25 cellular contexts compared by ENCODE assay signal in genomic region chr16:14148569-14148968, GRCh38.
DNase-seq lines count a peak whose midpoint lies in the region; ATAC-seq, FAIRE-seq and TF ChIP-seq lines count a peak whose summit lies in the region.
"Had no signal": no experiment of that assay in that cellular context is flagged by ENCODE, and none has a peak within 500 bp of the region (broad histone marks: within the 10 kb centered on the region; RNA-seq: fewer than 3 reads in every experiment).

No MANE protein-coding gene starts in this region.

- no peak for TF ChIP-seq POLR2A in erythroblast (IDR thresholded peaks at IDR 0.05; ENCODE audit: low read length)

- H3K27me3 ChIP-seq in mammary epithelial cell (ENCODE audit: insufficient read depth, low read length) (no peaks in the 10 kb centered on the region), left lung (no peaks in the 10 kb centered on the region)
- H3K27me3 ChIP-seq: SJCRH30 had no signal

- CTCF ChIA-PET in Calu3 (lab: Charles Lee), result interaction anchor here (0.8 to 1.3 kb wide), 2 partner anchors 98 to 229 kb away, joined by 3 to 5 read pairs; partner anchors contain the start of gene ERCC4
- CTCF ChIA-PET in mammary epithelial cell (lab: Charles Lee; ENCODE audit: low non-redundant PET), result no interaction called here

- peak; percentile 42 for FAIRE-seq in HTR-8/SVneo (lab: Jason Lieb, UNC)
- FAIRE-seq: frontal cortex, GM12892, kidney had no signal

- peak overlapping the region; percentile 35 for H3K4me3 Mint-ChIP-seq in Calu3 (ENCODE audit: low read depth, unreplicated experiment)
- H3K4me3 Mint-ChIP-seq: activated CD4-positive, alpha-beta T cell treated with anti-CD3 and anti-CD28 coated beads, Interleukin-2, amount 10 ng/mL, durations not matched to agents 24 days and 14 days; activated CD8-positive, alpha-beta memory T cell treated with anti-CD3 and anti-CD28 coated beads, Interleukin-2, amount 10 ng/mL, durations not matched to agents 7 days and 5 days; activated naive CD8-positive, alpha-beta T cell treated with anti-CD3 and anti-CD28 coated beads for 36 hours; activated T-helper 17 cell treated with anti-CD3 and anti-CD28 coated beads, Interleukin-2, amount 50 U/mL, for 72 hours; CD14-positive monocyte; memory B cell had no signal

- intact Hi-C loops in Calu3 (cut with micrococcal nuclease; ENCODE audit: unreplicated experiment), result loop anchor here (5.0 kb wide), 1 partner anchor 76 kb away; the partner anchor contains the start of gene MRTFB
- intact Hi-C loops in mammary epithelial cell (cut with micrococcal nuclease), result no loop called here
- intact Hi-C loops in left lung (cut with DNase I), result no loop called here

- no peaks in the 10 kb centered on the region for H3K9me3 Mint-ChIP-seq in Calu3 (ENCODE audit: low read depth, unreplicated experiment)
- H3K9me3 Mint-ChIP-seq: activated CD4-positive, alpha-beta T cell treated with anti-CD3 and anti-CD28 coated beads, Interleukin-2, amount 10 ng/mL, durations not matched to agents 24 days and 14 days; activated naive CD8-positive, alpha-beta T cell treated with anti-CD3 and anti-CD28 coated beads for 36 hours; activated T-helper 17 cell treated with anti-CD3 and anti-CD28 coated beads, Interleukin-2, amount 50 U/mL, for 72 hours; CD14-positive monocyte; memory B cell had no signal

- dilution Hi-C loops in mammary epithelial cell (cut with HindIII; ENCODE audit: low sequenced_read_pairs), result no loop called here

- H3K79me2 ChIP-seq in mammary epithelial cell (ENCODE audit: insufficient read depth, low read length), result peaks cover 3% of the 10 kb centered on the region

- H3K4me1 Mint-ChIP-seq in Calu3 (ENCODE audit: low read depth, unreplicated experiment), result peaks cover 44% of the 10 kb centered on the region
- H3K4me1 Mint-ChIP-seq: activated CD4-positive, alpha-beta T cell treated with anti-CD3 and anti-CD28 coated beads, Interleukin-2, amount 10 ng/mL, durations not matched to agents 24 days and 14 days; activated CD8-positive, alpha-beta memory T cell treated with anti-CD3 and anti-CD28 coated beads, Interleukin-2, amount 10 ng/mL, durations not matched to agents 7 days and 5 days; activated naive CD8-positive, alpha-beta T cell treated with anti-CD3 and anti-CD28 coated beads for 36 hours; activated T-helper 17 cell treated with anti-CD3 and anti-CD28 coated beads, Interleukin-2, amount 50 U/mL, for 72 hours; CD14-positive monocyte had no signal

- no peaks in the 10 kb centered on the region for H3K9me3 ChIP-seq in mammary epithelial cell (replicated peaks; ENCODE audit: insufficient read depth, low read length)
- no peaks in the 10 kb centered on the region for H3K9me3 ChIP-seq in left lung
- H3K9me3 ChIP-seq: SJCRH30 had no signal

- H3K4me3 ChIP-seq in mammary epithelial cell (replicated peaks in 1 of 3; ENCODE audit: insufficient read depth in 1 of 3, low read depth in 2 of 3, low read length in 3 of 3) (no peak overlapping the region), left lung (no peak overlapping the region)
- H3K4me3 ChIP-seq: coronary artery, SJCRH30 had no signal

- ATAC-seq in left lung (peak; percentile 54), GM18909 (IDR thresholded peaks at IDR 0.05; ENCODE audit: poor library complexity, unreplicated experiment) (no peak), HG02588 (IDR thresholded peaks at IDR 0.05; ENCODE audit: unreplicated experiment) (no peak)
- ATAC-seq: activated CD8-positive, alpha-beta memory T cell treated with anti-CD3 and anti-CD28 coated beads, Interleukin-2, amount 10 ng/mL, durations not matched to agents 7 days and 5 days; activated T-helper 17 cell treated with anti-CD3 and anti-CD28 coated beads, Interleukin-2, amount 50 U/mL, for 72 hours; sciatic nerve had no signal

- BruUV-seq in Calu3 (replicated peaks; lab: Mats Ljungman, UMichigan) (no TSS peak), mammary epithelial cell (replicated peaks; lab: Mats Ljungman, UMichigan) (no TSS peak)

- in situ Hi-C loops in mammary epithelial cell (cut with MboI; ENCODE audit: low sequenced_read_pairs in 2 of 2), result no loop called here

- H3K27ac Mint-ChIP-seq in Calu3 (ENCODE audit: unreplicated experiment), result peak overlapping the region; percentile 94
- H3K27ac Mint-ChIP-seq: activated CD4-positive, alpha-beta T cell treated with anti-CD3 and anti-CD28 coated beads, Interleukin-2, amount 10 ng/mL, durations not matched to agents 24 days and 14 days; activated CD8-positive, alpha-beta memory T cell treated with anti-CD3 and anti-CD28 coated beads, Interleukin-2, amount 10 ng/mL, durations not matched to agents 7 days and 5 days; activated naive CD8-positive, alpha-beta T cell treated with anti-CD3 and anti-CD28 coated beads for 36 hours; activated T-helper 17 cell treated with anti-CD3 and anti-CD28 coated beads, Interleukin-2, amount 50 U/mL, for 72 hours; CD14-positive monocyte; memory B cell had no signal

- TF ChIP-seq CTCF in Calu3 (IDR thresholded peaks at IDR 0.05; ENCODE audit: unreplicated experiment), result no peak
- no peak for TF ChIP-seq CTCF in mammary epithelial cell (conservative IDR thresholded peaks at IDR 0.05 in 1 of 2, IDR thresholded peaks at IDR 0.05 in 1 of 2; ENCODE audit: extremely low read depth in 1 of 2, insufficient read depth in 1 of 2, low read depth in 1 of 2, low read length in 2 of 2)
- TF ChIP-seq CTCF in left lung (IDR thresholded peaks at IDR 0.05), result no peak

- H3K27ac ChIP-seq in mammary epithelial cell (ENCODE audit: insufficient read depth, low read depth, low read length) (no peak overlapping the region), left lung (peak overlapping the region; percentile 15 to 46)
- H3K27ac ChIP-seq: SJCRH30 had no signal

- no peaks in the 10 kb centered on the region for H4K20me1 ChIP-seq in mammary epithelial cell (ENCODE audit: insufficient read depth, low read length)

- H3K4me2 ChIP-seq in mammary epithelial cell (ENCODE audit: insufficient read depth, low read depth, low read length), result no peak overlapping the region

- DNase-seq in Calu3 (peak; percentile 28), HTR-8/SVneo (ENCODE audit: insufficient read length, low spot score) (no peak), mammary epithelial cell (peak; percentile 41), left lung (no peak), erythroblast (lab: John Stamatoyannopoulos, UW) (no peak)
- no peak for DNase-seq in activated CD4-positive, CD25-positive, alpha-beta regulatory T cell (lab: John Stamatoyannopoulos, UW)
- DNase-seq: ACHN; activated CD4-positive, alpha-beta T cell treated with anti-CD3 and anti-CD28 coated beads, Interleukin-2, amount 10 ng/mL, durations not matched to agents 24 days and 14 days; activated CD8-positive, alpha-beta memory T cell treated with anti-CD3 and anti-CD28 coated beads, Interleukin-2, amount 10 ng/mL, durations not matched to agents 7 days and 5 days; activated naive CD8-positive, alpha-beta T cell treated with anti-CD3 and anti-CD28 coated beads for 36 hours; HCEC 1CT; kidney; NCI-H1436; NCI-H748 treated with DMSO at 0.1 percent for 48 hours; SJCRH30; T-helper 1 cell had no signal

- H3K36me3 ChIP-seq in mammary epithelial cell (ENCODE audit: insufficient read depth, low read length) (no peaks in the 10 kb centered on the region), left lung (no peaks in the 10 kb centered on the region)
- H3K36me3 ChIP-seq: SJCRH30 had no signal

- no peak overlapping the region for H2AFZ ChIP-seq in mammary epithelial cell (ENCODE audit: low read depth, low read length)

- H3K4me1 ChIP-seq in mammary epithelial cell (ENCODE audit: insufficient read depth, low read length) (peaks cover 5% of the 10 kb centered on the region), left lung (peaks cover 0 to 9% of the 10 kb centered on the region in 2 donors)
- H3K4me1 ChIP-seq: SJCRH30 had no signal

- WGBS in mammary epithelial cell (ENCODE audit: low coverage, missing lambda C conversion rate), result 80% methylated on average over 8 of the region's 8 CpGs

- no peaks in the 10 kb centered on the region for H3K27me3 Mint-ChIP-seq in Calu3 (ENCODE audit: unreplicated experiment)
- H3K27me3 Mint-ChIP-seq: activated CD4-positive, alpha-beta T cell treated with anti-CD3 and anti-CD28 coated beads, Interleukin-2, amount 10 ng/mL, durations not matched to agents 24 days and 14 days; activated CD8-positive, alpha-beta memory T cell treated with anti-CD3 and anti-CD28 coated beads, Interleukin-2, amount 10 ng/mL, durations not matched to agents 7 days and 5 days; activated naive CD8-positive, alpha-beta T cell treated with anti-CD3 and anti-CD28 coated beads for 36 hours; activated T-helper 17 cell treated with anti-CD3 and anti-CD28 coated beads, Interleukin-2, amount 50 U/mL, for 72 hours; memory B cell had no signal

- no peaks in the 10 kb centered on the region for H3K36me3 Mint-ChIP-seq in Calu3 (ENCODE audit: insufficient read depth, unreplicated experiment)
- H3K36me3 Mint-ChIP-seq: activated CD8-positive, alpha-beta memory T cell treated with anti-CD3 and anti-CD28 coated beads, Interleukin-2, amount 10 ng/mL, durations not matched to agents 7 days and 5 days; activated naive CD8-positive, alpha-beta T cell treated with anti-CD3 and anti-CD28 coated beads for 36 hours; CD14-positive monocyte had no signal

- no peak overlapping the region for H3K9ac ChIP-seq in mammary epithelial cell (ENCODE audit: insufficient read depth, low read length)

Comparison
In these comparisons a context has a peak if more than half of its experiments do, and no peak if none do; other contexts are left out.
1. DNase-seq: peak in Calu3 (single experiment) and mammary epithelial cell (single experiment); none in HTR-8/SVneo (single experiment), left lung (0 of 2), erythroblast (0 of 2) and activated CD4-positive, CD25-positive, alpha-beta regulatory T cell (0 of 4).